ENCODE assay signal across 23 cellular contexts in the genomic region with DNA sequence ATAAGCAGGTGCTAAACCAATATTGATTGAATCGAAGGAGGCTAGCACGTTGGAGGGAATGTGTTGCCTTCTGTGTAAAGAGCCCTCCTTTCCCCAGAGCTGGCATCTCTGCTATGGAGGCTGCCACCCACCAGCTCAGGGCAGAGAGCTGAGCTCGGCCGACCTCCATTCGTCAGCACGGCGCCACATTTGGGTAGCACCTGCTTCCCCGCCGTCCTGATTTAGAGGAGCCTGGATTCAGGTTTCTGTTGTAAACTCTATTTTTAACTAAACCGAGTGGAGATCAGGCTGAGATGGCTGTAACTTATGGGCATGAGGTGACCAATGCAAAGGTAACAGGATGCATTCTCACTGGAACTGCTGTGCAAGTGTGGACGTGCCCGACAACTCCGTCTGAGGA.
"Had no signal": no experiment of that assay in that cellular context is flagged by ENCODE, and none has a peak within 500 bp of the region (broad histone marks: within the 10 kb centered on the region; RNA-seq: fewer than 3 reads in every experiment).

No MANE protein-coding gene starts in this region.

- ATAC-seq: activated CD8-positive, alpha-beta T cell treated with anti-CD3 and anti-CD28 coated beads for 36 hours; activated T-cell treated with anti-CD3 and anti-CD28 coated beads, Interleukin-2, amount 50 U/mL, for 4 hours; activated T-helper 17 cell treated with anti-CD3 and anti-CD28 coated beads, Interleukin-2, amount 50 U/mL, for 72 hours; esophagus mucosa; foreskin keratinocyte; naive thymus-derived CD4-positive, alpha-beta T cell; right lobe of liver; stimulated activated naive CD8-positive, alpha-beta T cell treated with anti-CD3 and anti-CD28 coated beads, Interleukin-15, Interleukin-2, amounts not matched to agents 100 U/mL and 50 U/mL, for 24 hours had no signal

- H3K36me3 ChIP-seq: right lobe of liver, upper lobe of left lung had no signal

- H3K27me3 ChIP-seq: foreskin keratinocyte, right lobe of liver, upper lobe of left lung had no signal

- H3K27ac ChIP-seq: foreskin keratinocyte, right lobe of liver, skin epidermis, upper lobe of left lung had no signal

- H3K4me2 ChIP-seq: SK-N-SH had no signal

- H3K9me2 ChIP-seq: SK-N-SH had no signal

- H3K4me1 ChIP-seq: foreskin keratinocyte had no signal

- H3K9me3 ChIP-seq: right lobe of liver, SK-N-SH, upper lobe of left lung had no signal

- DNase-seq: activated CD4-positive, alpha-beta T cell treated with anti-CD3 and anti-CD28 coated beads for 1 hour; activated CD4-positive, alpha-beta T cell treated with anti-CD3 and anti-CD28 coated beads, Interleukin-2, amount 50 U/mL, for 1 hour; activated CD8-positive, alpha-beta T cell treated with anti-CD3 and anti-CD28 coated beads for 36 hours; activated gamma-delta T cell treated with Interleukin-2 at 50 U/mL for 16 hours; activated naive CD4-positive, alpha-beta T cell treated with anti-CD3 and anti-CD28 coated beads, Interleukin-2, amount 50 U/mL, for 16 hours; activated T-cell treated with anti-CD3 and anti-CD28 coated beads, Interleukin-2, amount 50 U/mL, for 4 hours; amniotic stem cell; cortex of kidney; islet precursor cell; left cardiac atrium; naive thymus-derived CD4-positive, alpha-beta T cell; occipital lobe; right lobe of liver; SK-N-SH; stimulated activated CD4-positive, alpha-beta T cell treated with anti-CD3 and anti-CD28 coated beads, Interleukin-12 subunit alpha, Interleukin-12 subunit beta, amount 100 ng/mL, for 4 hours; stimulated activated CD4-positive, alpha-beta T cell treated with anti-CD3 and anti-CD28 coated beads, Interleukin-4, amount 100 ng/mL, for 1 hour; stimulated activated naive CD8-positive, alpha-beta T cell treated with anti-CD3 and anti-CD28 coated beads, Interleukin-15, Interleukin-2, amounts not matched to agents 100 U/mL and 50 U/mL, for 24 hours; SW 1271; upper lobe of left lung had no signal

- H3K4me3 ChIP-seq: right lobe of liver, skin epidermis, upper lobe of left lung had no signal
